ENCODE assay signal across 27 cellular contexts in the genomic region with DNA sequence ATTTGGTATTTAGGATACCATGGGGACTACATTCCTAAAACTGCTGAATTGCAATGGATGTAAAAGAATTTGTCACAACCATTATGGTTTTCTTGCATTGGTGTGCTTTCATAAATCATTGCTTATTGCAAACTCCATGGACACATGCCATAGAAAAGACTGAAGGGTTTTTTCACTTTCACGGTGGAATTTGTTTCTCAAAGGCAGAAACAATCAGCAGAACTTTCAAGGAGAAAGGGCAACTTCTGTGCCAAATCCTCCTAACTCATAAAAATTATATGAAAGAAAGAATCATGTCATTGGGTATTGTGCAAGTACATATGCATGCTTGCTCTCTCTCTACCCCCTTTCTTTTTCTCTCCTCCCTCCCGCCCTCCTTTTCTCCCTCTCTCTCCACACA.
"Had no signal": no experiment of that assay in that cellular context is flagged by ENCODE, and none has a peak within 500 bp of the region (broad histone marks: within the 10 kb centered on the region; RNA-seq: fewer than 3 reads in every experiment).

No MANE protein-coding gene starts in this region.

- H3K4me1 ChIP-seq: colonic mucosa, esophagus muscularis mucosa, foreskin keratinocyte, gastrocnemius medialis, heart right ventricle, left lung, lower lobe of right lung had no signal

- H3K27ac Mint-ChIP-seq: dendritic cell treated with granulocyte-macrophage colony-stimulating factor and Interleukin-4, amounts not matched to agents 40 ng/mL and 50 ng/mL, for 4 days; effector memory CD8-positive, alpha-beta T cell; endodermal cell; naive B cell; naive thymus-derived CD8-positive, alpha-beta T cell had no signal

- H3K4me3 ChIP-seq: colonic mucosa, esophagus muscularis mucosa, gastrocnemius medialis, heart right ventricle, left lung, lower lobe of right lung, mucosa of descending colon had no signal

- H3K36me3 Mint-ChIP-seq: mesothelial cell of epicardium; naive B cell; naive thymus-derived CD8-positive, alpha-beta T cell had no signal

- H3K4me1 Mint-ChIP-seq: naive B cell; naive thymus-derived CD8-positive, alpha-beta T cell had no signal

- H3K9me3 Mint-ChIP-seq: dendritic cell treated with granulocyte-macrophage colony-stimulating factor and Interleukin-4, amounts not matched to agents 40 ng/mL and 50 ng/mL, for 4 days had no signal

- H3K27me3 ChIP-seq: colonic mucosa, esophagus muscularis mucosa, foreskin keratinocyte, gastrocnemius medialis, heart right ventricle, left lung had no signal

- H3K27me3 Mint-ChIP-seq: dendritic cell treated with granulocyte-macrophage colony-stimulating factor and Interleukin-4, amounts not matched to agents 40 ng/mL and 50 ng/mL, for 4 days; effector memory CD8-positive, alpha-beta T cell; naive thymus-derived CD8-positive, alpha-beta T cell had no signal

- H3K36me3 ChIP-seq: colonic mucosa, esophagus muscularis mucosa, gastrocnemius medialis, heart right ventricle, left lung, lower lobe of right lung had no signal

- H3K27ac ChIP-seq: colonic mucosa, epithelial cell of prostate, esophagus muscularis mucosa, foreskin keratinocyte, gastrocnemius medialis, heart right ventricle, left lung, lower lobe of right lung had no signal

- H3K4me3 Mint-ChIP-seq: dendritic cell treated with granulocyte-macrophage colony-stimulating factor and Interleukin-4, amounts not matched to agents 40 ng/mL and 50 ng/mL, for 4 days; effector memory CD8-positive, alpha-beta T cell; endodermal cell; mesothelial cell of epicardium; naive B cell; naive thymus-derived CD8-positive, alpha-beta T cell had no signal

- H3K9me3 ChIP-seq: colonic mucosa, esophagus muscularis mucosa, gastrocnemius medialis, left lung, lower lobe of right lung, mucosa of descending colon had no signal

- DNase-seq: colonic mucosa; cortex of kidney; effector CD8-positive, alpha-beta T cell; effector memory CD8-positive, alpha-beta T cell; endodermal cell; erythroblast; foreskin keratinocyte; gastrocnemius medialis; glutamatergic neuron; head of caudate nucleus; heart right ventricle; hippocampal formation; islet precursor cell; kidney; kidney glomerular epithelial cell; left colon; left lung; left ventricle myocardium superior; lower lobe of right lung; mesenchymal stem cell; mucosa of descending colon; naive B cell; naive thymus-derived CD8-positive, alpha-beta T cell had no signal

- ATAC-seq: effector memory CD8-positive, alpha-beta T cell; foreskin keratinocyte; gastrocnemius medialis; heart right ventricle; left colon; left lung; left ventricle myocardium superior; lower lobe of right lung; mucosa of descending colon; naive thymus-derived CD8-positive, alpha-beta T cell had no signal
